In genomic region chr14:77856930-77857329, GRCh38 we compare ENCODE assay signal across 1 cellular context.
TF ChIP-seq lines count a peak whose summit lies in the region.

No MANE protein-coding gene starts in this region.

TF ChIP-seq in K562, 482 proteins besides CTCF, POLR2A, EP300 and RAD21 (continued from another document):
- TF ChIP-seq, protein P1, sequence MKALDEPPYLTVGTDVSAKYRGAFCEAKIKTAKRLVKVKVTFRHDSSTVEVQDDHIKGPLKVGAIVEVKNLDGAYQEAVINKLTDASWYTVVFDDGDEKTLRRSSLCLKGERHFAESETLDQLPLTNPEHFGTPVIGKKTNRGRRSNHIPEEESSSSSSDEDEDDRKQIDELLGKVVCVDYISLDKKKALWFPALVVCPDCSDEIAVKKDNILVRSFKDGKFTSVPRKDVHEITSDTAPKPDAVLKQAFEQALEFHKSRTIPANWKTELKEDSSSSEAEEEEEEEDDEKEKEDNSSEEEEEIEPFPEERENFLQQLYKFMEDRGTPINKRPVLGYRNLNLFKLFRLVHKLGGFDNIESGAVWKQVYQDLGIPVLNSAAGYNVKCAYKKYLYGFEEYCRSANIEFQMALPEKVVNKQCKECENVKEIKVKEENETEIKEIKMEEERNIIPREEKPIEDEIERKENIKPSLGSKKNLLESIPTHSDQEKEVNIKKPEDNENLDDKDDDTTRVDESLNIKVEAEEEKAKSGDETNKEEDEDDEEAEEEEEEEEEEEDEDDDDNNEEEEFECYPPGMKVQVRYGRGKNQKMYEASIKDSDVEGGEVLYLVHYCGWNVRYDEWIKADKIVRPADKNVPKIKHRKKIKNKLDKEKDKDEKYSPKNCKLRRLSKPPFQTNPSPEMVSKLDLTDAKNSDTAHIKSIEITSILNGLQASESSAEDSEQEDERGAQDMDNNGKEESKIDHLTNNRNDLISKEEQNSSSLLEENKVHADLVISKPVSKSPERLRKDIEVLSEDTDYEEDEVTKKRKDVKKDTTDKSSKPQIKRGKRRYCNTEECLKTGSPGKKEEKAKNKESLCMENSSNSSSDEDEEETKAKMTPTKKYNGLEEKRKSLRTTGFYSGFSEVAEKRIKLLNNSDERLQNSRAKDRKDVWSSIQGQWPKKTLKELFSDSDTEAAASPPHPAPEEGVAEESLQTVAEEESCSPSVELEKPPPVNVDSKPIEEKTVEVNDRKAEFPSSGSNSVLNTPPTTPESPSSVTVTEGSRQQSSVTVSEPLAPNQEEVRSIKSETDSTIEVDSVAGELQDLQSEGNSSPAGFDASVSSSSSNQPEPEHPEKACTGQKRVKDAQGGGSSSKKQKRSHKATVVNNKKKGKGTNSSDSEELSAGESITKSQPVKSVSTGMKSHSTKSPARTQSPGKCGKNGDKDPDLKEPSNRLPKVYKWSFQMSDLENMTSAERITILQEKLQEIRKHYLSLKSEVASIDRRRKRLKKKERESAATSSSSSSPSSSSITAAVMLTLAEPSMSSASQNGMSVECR (CRISPR knock-in tag; IDR thresholded peaks at IDR 0.05), result no peak
- no peak for TF ChIP-seq TBL1XR1 (IDR thresholded peaks at IDR 0.05; ENCODE audit: low read length in 2 of 2)
- no peak for TF ChIP-seq SNIP1 (IDR thresholded peaks at IDR 0.05; ENCODE audit: low read depth)
- TF ChIP-seq, protein P2, sequence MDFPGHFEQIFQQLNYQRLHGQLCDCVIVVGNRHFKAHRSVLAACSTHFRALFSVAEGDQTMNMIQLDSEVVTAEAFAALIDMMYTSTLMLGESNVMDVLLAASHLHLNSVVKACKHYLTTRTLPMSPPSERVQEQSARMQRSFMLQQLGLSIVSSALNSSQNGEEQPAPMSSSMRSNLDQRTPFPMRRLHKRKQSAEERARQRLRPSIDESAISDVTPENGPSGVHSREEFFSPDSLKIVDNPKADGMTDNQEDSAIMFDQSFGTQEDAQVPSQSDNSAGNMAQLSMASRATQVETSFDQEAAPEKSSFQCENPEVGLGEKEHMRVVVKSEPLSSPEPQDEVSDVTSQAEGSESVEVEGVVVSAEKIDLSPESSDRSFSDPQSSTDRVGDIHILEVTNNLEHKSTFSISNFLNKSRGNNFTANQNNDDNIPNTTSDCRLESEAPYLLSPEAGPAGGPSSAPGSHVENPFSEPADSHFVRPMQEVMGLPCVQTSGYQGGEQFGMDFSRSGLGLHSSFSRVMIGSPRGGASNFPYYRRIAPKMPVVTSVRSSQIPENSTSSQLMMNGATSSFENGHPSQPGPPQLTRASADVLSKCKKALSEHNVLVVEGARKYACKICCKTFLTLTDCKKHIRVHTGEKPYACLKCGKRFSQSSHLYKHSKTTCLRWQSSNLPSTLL (IDR thresholded peaks at IDR 0.05), result no peak
